ENCODE assay signal across 3 cellular contexts in the genomic region with DNA sequence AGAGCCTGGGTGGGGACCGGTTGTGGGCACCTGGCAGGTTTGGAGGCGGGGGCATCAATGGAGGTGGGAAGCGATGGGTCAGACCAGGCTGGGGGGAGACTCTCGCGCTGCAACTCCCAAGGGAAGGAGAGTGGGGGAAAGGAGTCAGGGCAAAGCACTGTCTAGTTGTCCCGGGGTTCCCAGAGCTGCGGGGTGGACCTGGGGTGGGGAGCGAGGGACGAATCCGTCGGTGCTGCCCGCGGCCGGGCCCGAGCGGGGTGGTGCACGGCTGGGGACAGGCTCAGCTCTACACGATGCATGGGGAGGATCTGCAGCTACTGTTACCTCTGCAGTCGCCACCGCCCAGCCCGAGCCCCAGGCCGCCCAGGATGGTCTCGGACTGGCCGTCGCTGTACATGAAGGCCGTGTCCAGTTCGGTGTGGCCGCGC.
TF ChIP-seq lines count a peak whose summit lies in the region.

No MANE protein-coding gene starts in this region.

TF ChIP-seq in HCT116, 20 proteins besides CTCF, POLR2A, EP300 and RAD21:
- TF ChIP-seq EZH2phosphoT487 (IDR thresholded peaks at IDR 0.05; ENCODE audit: borderline replicate concordance) (no peak), SP1 (IDR thresholded peaks at IDR 0.05; ENCODE audit: low read depth) (no peak)

TF ChIP-seq in endothelial cell of umbilical vein, 7 proteins besides CTCF, POLR2A, EP300 and RAD21:
- no peak for TF ChIP-seq FOS (IDR thresholded peaks at IDR 0.05; ENCODE audit: borderline replicate concordance, insufficient read depth, low read length)
- no peak for TF ChIP-seq MYC (IDR thresholded peaks at IDR 0.05; ENCODE audit: low read depth, low read length)
- TF ChIP-seq, protein P1, sequence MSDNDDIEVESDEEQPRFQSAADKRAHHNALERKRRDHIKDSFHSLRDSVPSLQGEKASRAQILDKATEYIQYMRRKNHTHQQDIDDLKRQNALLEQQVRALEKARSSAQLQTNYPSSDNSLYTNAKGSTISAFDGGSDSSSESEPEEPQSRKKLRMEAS (IDR thresholded peaks at IDR 0.05; ENCODE audit: insufficient read depth, insufficient read length), result no peak
- no peak for TF ChIP-seq POLR2AphosphoS5 (IDR thresholded peaks at IDR 0.05; ENCODE audit: insufficient read depth, low read depth, low read length)
- TF ChIP-seq EZH2 (IDR thresholded peaks at IDR 0.05; ENCODE audit: borderline replicate concordance, low read depth, low read length, severe bottlenecking), result no peak
- no peak for TF ChIP-seq GATA2 (IDR thresholded peaks at IDR 0.05; ENCODE audit: insufficient read depth, insufficient read length, low read depth, low read length)
- no peak for TF ChIP-seq JUN (IDR thresholded peaks at IDR 0.05; ENCODE audit: borderline replicate concordance, insufficient read depth, insufficient read length, low read depth)

TF ChIP-seq in neural cell, 6 proteins besides CTCF, POLR2A, EP300 and RAD21:
- TF ChIP-seq, protein P2, sequence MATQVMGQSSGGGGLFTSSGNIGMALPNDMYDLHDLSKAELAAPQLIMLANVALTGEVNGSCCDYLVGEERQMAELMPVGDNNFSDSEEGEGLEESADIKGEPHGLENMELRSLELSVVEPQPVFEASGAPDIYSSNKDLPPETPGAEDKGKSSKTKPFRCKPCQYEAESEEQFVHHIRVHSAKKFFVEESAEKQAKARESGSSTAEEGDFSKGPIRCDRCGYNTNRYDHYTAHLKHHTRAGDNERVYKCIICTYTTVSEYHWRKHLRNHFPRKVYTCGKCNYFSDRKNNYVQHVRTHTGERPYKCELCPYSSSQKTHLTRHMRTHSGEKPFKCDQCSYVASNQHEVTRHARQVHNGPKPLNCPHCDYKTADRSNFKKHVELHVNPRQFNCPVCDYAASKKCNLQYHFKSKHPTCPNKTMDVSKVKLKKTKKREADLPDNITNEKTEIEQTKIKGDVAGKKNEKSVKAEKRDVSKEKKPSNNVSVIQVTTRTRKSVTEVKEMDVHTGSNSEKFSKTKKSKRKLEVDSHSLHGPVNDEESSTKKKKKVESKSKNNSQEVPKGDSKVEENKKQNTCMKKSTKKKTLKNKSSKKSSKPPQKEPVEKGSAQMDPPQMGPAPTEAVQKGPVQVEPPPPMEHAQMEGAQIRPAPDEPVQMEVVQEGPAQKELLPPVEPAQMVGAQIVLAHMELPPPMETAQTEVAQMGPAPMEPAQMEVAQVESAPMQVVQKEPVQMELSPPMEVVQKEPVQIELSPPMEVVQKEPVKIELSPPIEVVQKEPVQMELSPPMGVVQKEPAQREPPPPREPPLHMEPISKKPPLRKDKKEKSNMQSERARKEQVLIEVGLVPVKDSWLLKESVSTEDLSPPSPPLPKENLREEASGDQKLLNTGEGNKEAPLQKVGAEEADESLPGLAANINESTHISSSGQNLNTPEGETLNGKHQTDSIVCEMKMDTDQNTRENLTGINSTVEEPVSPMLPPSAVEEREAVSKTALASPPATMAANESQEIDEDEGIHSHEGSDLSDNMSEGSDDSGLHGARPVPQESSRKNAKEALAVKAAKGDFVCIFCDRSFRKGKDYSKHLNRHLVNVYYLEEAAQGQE (IDR thresholded peaks at IDR 0.05; ENCODE audit: borderline replicate concordance), result no peak
- TF ChIP-seq SMC3 (conservative IDR thresholded peaks at IDR 0.05; ENCODE audit: poor library complexity) (no peak), POLR2AphosphoS5 (IDR thresholded peaks at IDR 0.05) (no peak), TAF1 (IDR thresholded peaks at IDR 0.05; ENCODE audit: low read depth) (no peak), EZH2 (IDR thresholded peaks at IDR 0.05; ENCODE audit: borderline replicate concordance, insufficient read depth, low read length, poor library complexity, severe bottlenecking) (no peak), MXI1 (conservative IDR thresholded peaks at IDR 0.05; ENCODE audit: poor library complexity, severe bottlenecking) (no peak)
